Comparison of ENCODE assay signal across 20 cellular contexts in genomic region chrX:47587906-47588735, GRCh38. TPM values are rescaled to one million over a fixed set of nuclear protein-coding genes. Genes with fewer than 3 reads are reported as not detected.
DNase-seq lines count a peak whose midpoint lies in the region; ATAC-seq and TF ChIP-seq lines count a peak whose summit lies in the region.
"Had no signal": no experiment of that assay in that cellular context is flagged by ENCODE, and none has a peak within 500 bp of the region (broad histone marks: within the 10 kb centered on the region; RNA-seq: fewer than 3 reads in every experiment).

No MANE protein-coding gene starts in this region.

- H3K9me3 ChIP-seq in trophoblast cell (ENCODE audit: insufficient read depth, low read depth, low read length): peaks cover 3% of the 10 kb centered on the region
- H3K9me3 ChIP-seq: BLaER1 treated with 17β-estradiol and CSF1 and Interleukin-3, amounts not matched to agents 10 nM and 100 nM had no signal

- peak; percentile 0 for DNase-seq in NCI-H748 (lab: John Stamatoyannopoulos, UW; ENCODE audit: unreplicated experiment)
- DNase-seq in NCI-H748 treated with DMSO at 0.1 percent for 48 hours (lab: John Stamatoyannopoulos, UW): no peak
- peak; percentile 54 for DNase-seq in fibroblast of pulmonary artery (ENCODE audit: low read depth)
- peak; percentile 44 to 60 for DNase-seq in trophoblast cell
- DNase-seq in NCI-H128 (lab: John Stamatoyannopoulos, UW; ENCODE audit: unreplicated experiment): no peak
- DNase-seq: 8988T; CD4-positive, alpha-beta memory T cell; DMS153; KG1; NCI-H1092 treated with DMSO at 0.1 percent for 48 hours; NCI-H146; NCI-H2029; NCI-H2171; NCI-H345; NCI-H524; Right ventricle myocardium superior had no signal

- H3K36me3 ChIP-seq in trophoblast cell (ENCODE audit: control insufficient read depth in 1 of 2, insufficient read depth in 2 of 2, low read length in 2 of 2): peaks cover 10 to 11% of the 10 kb centered on the region in 2 experiments

- no peak overlapping the region for H2AK5ac ChIP-seq in trophoblast cell (ENCODE audit: low read length)

- H2BK120ac ChIP-seq in trophoblast cell (ENCODE audit: insufficient read depth, low read length, poor library complexity): no peak overlapping the region

- ATAC-seq in HG03175 (IDR thresholded peaks at IDR 0.05; ENCODE audit: unreplicated experiment): no peak
- ATAC-seq in GM21515 (IDR thresholded peaks at IDR 0.05; ENCODE audit: unreplicated experiment): no peak

- no peak overlapping the region for H4K91ac ChIP-seq in trophoblast cell (ENCODE audit: low read depth, low read length)

- H3K27me3 ChIP-seq in trophoblast cell (ENCODE audit: insufficient read depth, low read length): no peaks in the 10 kb centered on the region

- no peak for TF ChIP-seq RAD21 in Ishikawa (IDR thresholded peaks at IDR 0.05; ENCODE audit: low read depth)

- H3K4me1 ChIP-seq in trophoblast cell (ENCODE audit: control insufficient read depth in 1 of 2, insufficient read depth in 2 of 2, low read length in 2 of 2): no peaks in the 10 kb centered on the region

- H3K27ac ChIP-seq in trophoblast cell (ENCODE audit: low read depth, low read length): no peak overlapping the region
- H3K27ac ChIP-seq: BLaER1 treated with 17β-estradiol and CSF1 and Interleukin-3, amounts not matched to agents 10 nM and 100 nM had no signal

- H3K23ac ChIP-seq in trophoblast cell (ENCODE audit: low read length): no peak overlapping the region

- H2AFZ ChIP-seq in trophoblast cell (ENCODE audit: insufficient read depth, low read length, poor library complexity): no peak overlapping the region

- H3K9ac ChIP-seq in trophoblast cell (ENCODE audit: low read length): no peak overlapping the region
- H3K9ac ChIP-seq: BLaER1 treated with 17β-estradiol and CSF1 and Interleukin-3, amounts not matched to agents 10 nM and 100 nM had no signal

- H2BK12ac ChIP-seq in trophoblast cell (ENCODE audit: low read length): no peak overlapping the region

- no peaks in the 10 kb centered on the region for H3K79me2 ChIP-seq in trophoblast cell (ENCODE audit: control insufficient read depth, insufficient read depth, low read length, poor library complexity)

- no peak overlapping the region for H3K14ac ChIP-seq in trophoblast cell (ENCODE audit: low read length)

- H3K79me1 ChIP-seq in trophoblast cell (ENCODE audit: low read length): no peaks in the 10 kb centered on the region

- H3K4me3 ChIP-seq in fibroblast of pulmonary artery (replicated peaks; ENCODE audit: low read depth, low read length) (no peak overlapping the region), trophoblast cell (ENCODE audit: low read depth, low read length) (no peak overlapping the region)
- H3K4me3 ChIP-seq: BLaER1 treated with 17β-estradiol and CSF1 and Interleukin-3, amounts not matched to agents 10 nM and 100 nM had no signal

- H4K12ac ChIP-seq in trophoblast cell (ENCODE audit: low read depth, low read length): no peak overlapping the region

- no peak for TF ChIP-seq EP300 in Ishikawa (IDR thresholded peaks at IDR 0.05; ENCODE audit: borderline replicate concordance)

- no peak overlapping the region for H3K18ac ChIP-seq in trophoblast cell (ENCODE audit: low read length)

- no peak overlapping the region for H3K4me2 ChIP-seq in trophoblast cell (ENCODE audit: low read length)
- H3K4me2 ChIP-seq: BLaER1 treated with 17β-estradiol and CSF1 and Interleukin-3, amounts not matched to agents 10 nM and 100 nM had no signal

- H3K4ac ChIP-seq in trophoblast cell (ENCODE audit: low read depth, low read length): no peak overlapping the region

- no peak for TF ChIP-seq CTCF in fibroblast of pulmonary artery (IDR thresholded peaks at IDR 0.05; ENCODE audit: low read length, missing control alignments)

- no peak overlapping the region for H2BK5ac ChIP-seq in trophoblast cell (ENCODE audit: low read depth, low read length, poor library complexity)

- no CpG with 5 or more reads among the region's 16 CpGs for WGBS in trophoblast cell (ENCODE audit: extremely low coverage, insufficient coverage, insufficient read length)

- no peak overlapping the region for H4K8ac ChIP-seq in trophoblast cell (ENCODE audit: low read depth, low read length)

TF ChIP-seq in Ishikawa, 13 proteins besides CTCF, POLR2A, EP300 and RAD21:
- TF ChIP-seq YY1 (IDR thresholded peaks at IDR 0.05; ENCODE audit: low read depth): no peak
- peak; percentile 42; the same call in 1 of the 2 replicates for TF ChIP-seq NFIC (IDR thresholded peaks at IDR 0.05)

RNA-seq across cellular contexts. Expression of gene TIMP1, which starts 5.9 kb away (rescaled TPM):
- 103 and 104 TPM in 2 replicates for polyA plus RNA-seq in trophoblast cell (2013)

RNA-seq across cellular contexts. Expression of gene ARAF, which starts 27.1 kb away (rescaled TPM):
- polyA plus RNA-seq in trophoblast cell (2013): 38.1 and 39.8 TPM in 2 replicates

RNA-seq across cellular contexts. Expression of gene SYN1, which starts 31.5 kb away (rescaled TPM):
- polyA plus RNA-seq in trophoblast cell (2013): 5.7 and 6.4 TPM in 2 replicates

RNA-seq across cellular contexts. Expression of gene CFP, which starts 41.6 kb away (rescaled TPM):
- 0.49 and 0.67 TPM in 2 replicates for polyA plus RNA-seq in trophoblast cell (2013)

Comparison
In these comparisons a context has a peak if more than half of its experiments do, and no peak if none do; other contexts are left out.
1. DNase-seq: peak in NCI-H748 (single experiment), fibroblast of pulmonary artery (single experiment) and trophoblast cell (2 of 2); none in NCI-H748 treated with DMSO at 0.1 percent for 48 hours (single experiment) and NCI-H128 (single experiment).